Comparison of ENCODE assay signal across 10 cellular contexts in the genomic region with DNA sequence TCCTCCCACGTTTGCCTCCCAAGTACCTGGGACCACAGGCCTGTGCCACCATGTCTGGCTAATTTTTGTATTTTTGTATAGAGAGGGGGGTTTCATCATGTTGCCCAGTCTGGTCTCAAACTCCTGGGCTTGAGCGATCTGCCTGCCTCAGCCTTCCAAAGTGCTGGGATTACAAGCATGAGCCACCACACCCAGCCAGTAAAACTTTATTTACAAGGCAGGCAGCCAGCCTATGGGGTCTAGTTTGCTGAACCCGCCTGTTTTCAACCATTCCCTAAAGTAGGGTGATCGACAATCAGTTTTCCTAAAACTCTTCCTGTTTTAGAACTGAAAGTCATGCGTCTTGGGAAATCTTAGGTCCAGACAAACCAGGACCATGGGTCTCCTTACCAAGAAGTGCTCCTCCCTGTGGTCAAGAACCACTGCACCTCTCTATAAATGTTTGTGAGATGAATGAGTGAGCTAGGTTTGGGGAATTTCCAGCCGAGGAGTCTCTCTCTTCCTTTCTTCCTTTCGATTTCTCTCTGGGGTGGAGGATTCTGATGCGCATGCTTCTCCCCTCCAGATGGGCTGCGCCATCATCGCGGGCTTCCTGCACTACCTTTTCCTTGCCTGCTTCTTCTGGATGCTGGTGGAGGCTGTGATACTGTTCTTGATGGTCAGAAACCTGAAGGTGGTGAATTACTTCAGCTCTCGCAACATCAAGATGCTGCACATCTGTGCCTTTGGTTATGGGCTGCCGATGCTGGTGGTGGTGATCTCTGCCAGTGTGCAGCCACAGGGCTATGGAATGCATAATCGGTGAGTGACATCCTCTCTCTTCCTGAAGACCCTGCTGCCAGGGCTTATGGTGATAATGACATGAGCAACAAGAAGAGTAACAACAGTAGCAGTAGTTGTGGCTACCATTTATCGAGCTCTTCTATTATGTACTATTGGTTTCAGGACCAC. TPM values are rescaled to one million over a fixed set of nuclear protein-coding genes. Genes with fewer than 3 reads are reported as not detected.
DNase-seq lines count a peak whose midpoint lies in the region; ATAC-seq, FAIRE-seq and TF ChIP-seq lines count a peak whose summit lies in the region.
"Had no signal": no experiment of that assay in that cellular context is flagged by ENCODE, and none has a peak within 500 bp of the region (broad histone marks: within the 10 kb centered on the region; RNA-seq: fewer than 3 reads in every experiment).

No MANE protein-coding gene starts in this region.

- POLR2A ChIA-PET in HepG2 (lab: Yijun Ruan, JAX) = no interaction called here
- POLR2A ChIA-PET in PC-9 (lab: Charles Lee; ENCODE audit: unreplicated experiment) = no interaction called here

- no peaks in the 10 kb centered on the region for H3F3A ChIP-seq in PC-9 (ENCODE audit: insufficient read depth, low read depth)

- no peak for DNase-seq in HepG2 (ENCODE audit: low spot score)
- DNase-seq in right lobe of liver = no peak
- no peak for DNase-seq in PC-9
- peak; percentile 42 for DNase-seq in central memory CD4-positive, alpha-beta T cell
- no peak for DNase-seq in NOMO-1 treated with DMSO at 0.1 percent for 48 hours (lab: John Stamatoyannopoulos, UW; ENCODE audit: unreplicated experiment)
- DNase-seq: NCI-H2171 had no signal

- no peaks in the 10 kb centered on the region for H3K4me1 ChIP-seq in HepG2 (ENCODE audit: insufficient read depth, low read length)
- no peaks in the 10 kb centered on the region for H3K4me1 ChIP-seq in right lobe of liver
- no peaks in the 10 kb centered on the region for H3K4me1 ChIP-seq in PC-9 (replicated peaks; ENCODE audit: insufficient read depth)

- 52% methylated on average over 14 of the region's 15 CpGs for WGBS in HepG2 (ENCODE audit: low lambda C conversion rate)
- 57% methylated on average over 13 of the region's 15 CpGs for WGBS in right lobe of liver (ENCODE audit: insufficient coverage, low coverage, low lambda C conversion rate, missing lambda C conversion rate)

- no peak for ATAC-seq in HepG2
- ATAC-seq in right lobe of liver = no peak
- ATAC-seq in HG02642 (IDR thresholded peaks at IDR 0.05; ENCODE audit: poor library complexity, unreplicated experiment) = no peak
- ATAC-seq in GM19395 (IDR thresholded peaks at IDR 0.05; ENCODE audit: unreplicated experiment) = no peak
- no peak for ATAC-seq in HG03565 (IDR thresholded peaks at IDR 0.05; ENCODE audit: unreplicated experiment)

- H3K79me2 ChIP-seq in HepG2 (ENCODE audit: insufficient read depth, low read length) = no peaks in the 10 kb centered on the region
- no peaks in the 10 kb centered on the region for H3K79me2 ChIP-seq in PC-9 (ENCODE audit: low read depth)

- H3K27me3 ChIP-seq in HepG2 (ENCODE audit: control insufficient read depth in 1 of 2, insufficient read depth in 2 of 2, low read length in 2 of 2) (no peaks in the 10 kb centered on the region), right lobe of liver (no peaks in the 10 kb centered on the region), PC-9 (ENCODE audit: insufficient read depth, low read depth) (peaks cover 69% of the 10 kb centered on the region)

- no peak for TF ChIP-seq RAD21 in HepG2 (CRISPR knock-in tag; IDR thresholded peaks at IDR 0.05)

- no peak for TF ChIP-seq POLR2A in HepG2 (IDR thresholded peaks at IDR 0.05; ENCODE audit: insufficient read depth in 1 of 2, low read depth in 2 of 2, low read length in 2 of 2)
- TF ChIP-seq POLR2A in right lobe of liver (IDR thresholded peaks at IDR 0.05) = no peak

- H2AFZ ChIP-seq in HepG2 (ENCODE audit: low read length) (no peak overlapping the region), PC-9 (no peak overlapping the region)

- no peak for TF ChIP-seq CTCF in HepG2 (CRISPR knock-in tag; IDR thresholded peaks at IDR 0.05)
- TF ChIP-seq CTCF in right lobe of liver (IDR thresholded peaks at IDR 0.05) = no peak
- TF ChIP-seq CTCF in PC-9 (conservative IDR thresholded peaks at IDR 0.05) = peak; percentile 34; the same call in 1 of the 2 replicates

- TF ChIP-seq EP300 in HepG2 (IDR thresholded peaks at IDR 0.05; ENCODE audit: low read depth in 2 of 2, low read length in 2 of 2) = no peak
- no peak for TF ChIP-seq EP300 in HepG2 (CRISPR knock-in tag; IDR thresholded peaks at IDR 0.05; ENCODE audit: borderline replicate concordance)

- BruUV-seq in HepG2 (replicated peaks; lab: Mats Ljungman, UMichigan) = no TSS peak
- no TSS peak for BruUV-seq in PC-9 (replicated peaks; lab: Mats Ljungman, UMichigan)

- no peaks in the 10 kb centered on the region for H4K20me1 ChIP-seq in HepG2 (ENCODE audit: insufficient read depth, low read length)
- no peaks in the 10 kb centered on the region for H4K20me1 ChIP-seq in PC-9 (ENCODE audit: insufficient read depth)

- H3K9me3 ChIP-seq in HepG2 (ENCODE audit: low read length) = 0 out of 2 replicates have a peak, but pooled peaks cover 6% of the 10 kb centered on the region
- H3K9me3 ChIP-seq in right lobe of liver = no peaks in the 10 kb centered on the region
- H3K9me3 ChIP-seq in PC-9 (ENCODE audit: insufficient read depth, low read depth) = peaks cover 3% of the 10 kb centered on the region; the same call in 1 of the 2 replicates

- no peaks in the 10 kb centered on the region for H3K9me2 ChIP-seq in PC-9 (ENCODE audit: insufficient read depth)

- intact Hi-C loops in HepG2 (cut with micrococcal nuclease; ENCODE audit: unreplicated experiment) (no loop called here), right lobe of liver (cut with DNase I) (no loop called here), PC-9 (cut with micrococcal nuclease; ENCODE audit: unreplicated experiment) (no loop called here)

- H3K27ac ChIP-seq in HepG2 (ENCODE audit: extremely low read length, insufficient read depth, low read length) (no peak overlapping the region), right lobe of liver (no peak overlapping the region), PC-9 (no peak overlapping the region)

- CTCF ChIA-PET in HepG2 (lab: Yijun Ruan, JAX; ENCODE audit: low intra/inter-chr PET ratio, low total read pairs) = no interaction called here
- CTCF ChIA-PET in PC-9 (lab: Charles Lee) = no interaction called here

- H3K4me2 ChIP-seq in HepG2 (ENCODE audit: low read depth, low read length) (no peak overlapping the region), PC-9 (peak overlapping the region; percentile 31; the same call in 1 of the 2 replicates)

- FAIRE-seq in HepG2 (lab: Jason Lieb, UNC) = peak; percentile 21
- FAIRE-seq: islet of Langerhans had no signal

- no peak overlapping the region for H3K4me3 ChIP-seq in HepG2 (replicated peaks in 1 of 3; ENCODE audit: insufficient read depth in 1 of 3, low read depth in 2 of 3, low read length in 3 of 3)
- H3K4me3 ChIP-seq in right lobe of liver = no peak overlapping the region
- H3K4me3 ChIP-seq in PC-9 = no peak overlapping the region

- in situ Hi-C loops in HepG2 (cut with HindIII; ENCODE audit: extremely low pct_ligation_motif_present, low pct_unique_long_range_greater_than_20kb) = no loop called here

- no peak overlapping the region for H3K9ac ChIP-seq in HepG2 (ENCODE audit: insufficient read depth, low read depth, low read length)

- H3K36me3 ChIP-seq in HepG2 (replicated peaks in 1 of 2; ENCODE audit: control insufficient read depth in 1 of 2, insufficient read depth in 2 of 2, low read length in 2 of 2) = no peaks in the 10 kb centered on the region
- no peaks in the 10 kb centered on the region for H3K36me3 ChIP-seq in right lobe of liver
- H3K36me3 ChIP-seq in PC-9 (ENCODE audit: low read depth) = no peaks in the 10 kb centered on the region

TF ChIP-seq in HepG2, 621 proteins besides CTCF, POLR2A, EP300 and RAD21:
- TF ChIP-seq KAT8 (CRISPR knock-in tag; IDR thresholded peaks at IDR 0.05) (no peak), ZEB1 (IDR thresholded peaks at IDR 0.05; ENCODE audit: insufficient replicate concordance, low read depth) (no peak), MAFK (conservative IDR thresholded peaks at IDR 0.05 in 1 of 2, IDR thresholded peaks at IDR 0.05 in 1 of 2; ENCODE audit: low read length in 2 of 2) (no peak), BORCS8-MEF2B (CRISPR knock-in tag; IDR thresholded peaks at IDR 0.05) (no peak), ONECUT2 (CRISPR knock-in tag; IDR thresholded peaks at IDR 0.05) (no peak), BHLHE40 (IDR thresholded peaks at IDR 0.05; ENCODE audit: low read length) (no peak), SIN3B (IDR thresholded peaks at IDR 0.05; ENCODE audit: low read length) (no peak)

RNA-seq across cellular contexts. Expression of gene ADGRE1, which starts 38.7 kb away (rescaled TPM):
- total RNA-seq in HepG2 (2016; rRNA removed; fragmentation: Illumina TruSeq; extraction: Trizol) (not detected in 2 replicates), right lobe of liver (1 to 10 TPM in 2 of 6 experiments, under 1 TPM in 4; 0.18 to 3.3 (median 0.75) TPM), PC-9 (2021) (not detected in 2 replicates)
- total RNA-seq in HepG2 (2016; cell fraction: cytosol; rRNA removed; fragmentation: Illumina TruSeq; extraction: Trizol; ENCODE audit: low read depth) = not detected in 2 replicates
- total RNA-seq in HepG2 (2016; cell fraction: insoluble cytoplasmic fraction; rRNA removed; fragmentation: Illumina TruSeq; extraction: Trizol) = not detected in 2 replicates
- total RNA-seq in HepG2 (2016; cell fraction: membrane; rRNA removed; fragmentation: Illumina TruSeq; extraction: Trizol) = not detected in 2 replicates
- total RNA-seq in HepG2 (2016; cell fraction: nucleus; rRNA removed; fragmentation: Illumina TruSeq; extraction: Trizol) = not detected in 2 replicates
- not detected in 2 replicates for polyA plus RNA-seq in HepG2 (2011; rRNA removed)
- polyA plus RNA-seq in HepG2 (2011; cell fraction: cytosol; rRNA removed) = 0.01 TPM in 1 of 2 replicates, not detected in the other
- polyA plus RNA-seq in HepG2 (2011; cell fraction: nucleus; rRNA removed) = not detected in 2 replicates
- polyA plus RNA-seq in HepG2 (2012) = not detected in 2 replicates
- not detected in 2 replicates for polyA plus RNA-seq in HepG2 (2016; cell fraction: cytosol; fragmentation: Illumina TruSeq; extraction: Trizol; ENCODE audit: low read depth)
- polyA plus RNA-seq in HepG2 (2016; cell fraction: insoluble cytoplasmic fraction; fragmentation: Illumina TruSeq; extraction: Trizol; ENCODE audit: low read depth) = not detected in 2 replicates
- polyA plus RNA-seq in HepG2 (2016; cell fraction: membrane; fragmentation: Illumina TruSeq; extraction: Trizol; ENCODE audit: low read depth) = not detected in 2 replicates
- not detected in 2 replicates for polyA plus RNA-seq in HepG2 (2016; cell fraction: nucleus; fragmentation: Illumina TruSeq; extraction: Trizol; ENCODE audit: insufficient read depth, low read depth)
- polyA minus RNA-seq in HepG2 (2011; rRNA and poly(A)+ RNA removed; ENCODE audit: low replicate concordance) = 0.84 TPM in 1 of 2 replicates, not detected in the other
- not detected in 2 replicates for polyA minus RNA-seq in HepG2 (2011; cell fraction: cytosol; rRNA and poly(A)+ RNA removed)
- polyA minus RNA-seq in HepG2 (2011; cell fraction: nucleus; rRNA and poly(A)+ RNA removed) = not detected in 2 replicates
